ENCODE assay signal across 16 cellular contexts in the genomic region with DNA sequence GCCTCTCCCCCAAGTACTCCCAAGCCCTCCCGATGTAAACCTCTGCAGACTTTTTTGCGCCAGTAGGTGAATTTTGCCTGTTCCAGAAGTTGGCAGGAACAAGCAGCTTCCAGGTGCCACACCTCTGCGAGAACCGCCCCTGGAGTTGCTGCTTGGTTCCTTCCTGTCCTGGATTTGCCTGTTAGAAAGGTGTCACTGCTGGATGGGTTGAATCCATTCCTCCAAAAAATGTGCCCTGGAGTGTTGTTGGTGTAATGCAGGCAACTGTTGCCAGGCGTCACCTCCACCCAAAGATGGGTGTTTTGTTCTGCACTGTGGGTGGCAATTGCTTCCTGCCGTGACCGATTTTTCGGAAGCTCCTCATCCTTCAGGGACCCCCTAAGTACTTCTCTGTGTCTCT. TPM values are rescaled to one million over a fixed set of nuclear protein-coding genes. Genes with fewer than 3 reads are reported as not detected.
A peak's percentile ranks its signal among the peaks of the same experiment; 100 is the strongest.
DNase-seq lines count a peak whose midpoint lies in the region; ATAC-seq and TF ChIP-seq lines count a peak whose summit lies in the region.
"Had no signal": no experiment of that assay in that cellular context is flagged by ENCODE, and none has a peak within 500 bp of the region (broad histone marks: within the 10 kb centered on the region; RNA-seq: fewer than 3 reads in every experiment).

No MANE protein-coding gene starts in this region.

- H3K27ac ChIP-seq in PC-3 (ENCODE audit: low read length), result no peak overlapping the region
- no peak overlapping the region for H3K27ac ChIP-seq in foreskin keratinocyte
- H3K27ac ChIP-seq: esophagus muscularis mucosa, heart right ventricle, psoas muscle had no signal

- peaks cover 5% of the 10 kb centered on the region for H3K4me1 Mint-ChIP-seq in T-helper 2 cell treated with Interferon-gamma antibody and Interleukin-4, amounts not matched to agents 5 μg/mL and 100 μg/mL, for 36 hours (ENCODE audit: low read depth)
- H3K4me1 Mint-ChIP-seq in osteocyte (ENCODE audit: unreplicated experiment), result peaks cover 13% of the 10 kb centered on the region

- intact Hi-C loops in PC-3 (cut with micrococcal nuclease), result no loop called here

- no TSS peak for BruUV-seq in PC-3 (replicated peaks; lab: Mats Ljungman, UMichigan)

- no peak for TF ChIP-seq CTCF in PC-3 (conservative IDR thresholded peaks at IDR 0.05; ENCODE audit: low read depth, low read length)
- TF ChIP-seq CTCF in foreskin keratinocyte (conservative IDR thresholded peaks at IDR 0.05), result peak; percentile 28
- no peak for TF ChIP-seq CTCF in osteocyte (IDR thresholded peaks at IDR 0.05)

- H3F3A ChIP-seq in PC-3 (ENCODE audit: low read length, unreplicated experiment), result no peaks in the 10 kb centered on the region

- no peak overlapping the region for H3K4me3 ChIP-seq in PC-3 (ENCODE audit: low read length)
- H3K4me3 ChIP-seq: esophagus muscularis mucosa, heart right ventricle, psoas muscle had no signal

- no peaks in the 10 kb centered on the region for H3K9me3 Mint-ChIP-seq in T-helper 2 cell treated with Interferon-gamma antibody and Interleukin-4, amounts not matched to agents 5 μg/mL and 100 μg/mL, for 36 hours
- H3K9me3 Mint-ChIP-seq in osteocyte (ENCODE audit: unreplicated experiment), result no peaks in the 10 kb centered on the region

- POLR2A ChIA-PET in PC-3 (lab: Charles Lee; ENCODE audit: unreplicated experiment), result no interaction called here

- no peak overlapping the region for H3K4me3 Mint-ChIP-seq in T-helper 2 cell treated with Interferon-gamma antibody and Interleukin-4, amounts not matched to agents 5 μg/mL and 100 μg/mL, for 36 hours
- H3K4me3 Mint-ChIP-seq in osteocyte (ENCODE audit: unreplicated experiment), result no peak overlapping the region

- DNase-seq in T-helper 2 cell treated with Interferon-gamma antibody and Interleukin-4, amounts not matched to agents 5 μg/mL and 100 μg/mL, for 36 hours (ENCODE audit: low spot score), result no peak
- no peak for DNase-seq in T-helper 2 cell
- DNase-seq in PC-3, result peak; percentile 17
- DNase-seq in foreskin keratinocyte, result peak in 1 of 2 donors; percentile 57
- no peak for DNase-seq in osteocyte (ENCODE audit: extremely low spot score, unreplicated experiment)
- DNase-seq in inferior parietal cortex (ENCODE audit: extremely low spot score), result no peak
- DNase-seq in MV-4-11 (lab: John Stamatoyannopoulos, UW), result no peak
- DNase-seq: activated effector memory CD4-positive, alpha-beta T cell treated with Interleukin-2 at 50 U/mL for 16 hours; dermis blood vessel endothelial cell; heart right ventricle; KBM-7; NCI-H345; psoas muscle; stimulated activated naive CD4-positive, alpha-beta T cell treated with Interleukin-2 at 50 U/mL for 16 hours had no signal

- H3K4me2 ChIP-seq in PC-3 (ENCODE audit: low read length), result no peak overlapping the region

- H3K4me1 ChIP-seq in PC-3 (ENCODE audit: insufficient read depth, low read length), result peaks cover 16% of the 10 kb centered on the region; the same call in 1 of the 2 replicates
- peaks cover 7% of the 10 kb centered on the region for H3K4me1 ChIP-seq in foreskin keratinocyte

- no peaks in the 10 kb centered on the region for H3K27me3 ChIP-seq in PC-3 (ENCODE audit: low read length)
- H3K27me3 ChIP-seq in foreskin keratinocyte, result no peaks in the 10 kb centered on the region
- H3K27me3 ChIP-seq: esophagus muscularis mucosa, heart right ventricle had no signal

- H3K27me3 Mint-ChIP-seq in T-helper 2 cell treated with Interferon-gamma antibody and Interleukin-4, amounts not matched to agents 5 μg/mL and 100 μg/mL, for 36 hours (ENCODE audit: low read depth), result no peaks in the 10 kb centered on the region
- no peaks in the 10 kb centered on the region for H3K27me3 Mint-ChIP-seq in osteocyte (ENCODE audit: unreplicated experiment)

- H3K36me3 Mint-ChIP-seq in T-helper 2 cell treated with Interferon-gamma antibody and Interleukin-4, amounts not matched to agents 5 μg/mL and 100 μg/mL, for 36 hours (ENCODE audit: low read depth), result peaks cover 19% of the 10 kb centered on the region
- H3K36me3 Mint-ChIP-seq in osteocyte (ENCODE audit: unreplicated experiment), result peaks cover 31% of the 10 kb centered on the region

- H3K79me2 ChIP-seq in PC-3 (ENCODE audit: low read length), result no peaks in the 10 kb centered on the region

- no peaks in the 10 kb centered on the region for H4K20me1 ChIP-seq in PC-3 (ENCODE audit: low read length)

- peak overlapping the region; percentile 1 for H3K27ac Mint-ChIP-seq in T-helper 2 cell treated with Interferon-gamma antibody and Interleukin-4, amounts not matched to agents 5 μg/mL and 100 μg/mL, for 36 hours
- peak overlapping the region; percentile 12 for H3K27ac Mint-ChIP-seq in osteocyte (ENCODE audit: unreplicated experiment)

- no peak overlapping the region for H3K9ac ChIP-seq in PC-3 (ENCODE audit: low read length)

- H3K36me3 ChIP-seq in PC-3 (ENCODE audit: low read depth, low read length), result no peaks in the 10 kb centered on the region

- H3K9me3 ChIP-seq in PC-3 (ENCODE audit: low read length), result no peaks in the 10 kb centered on the region
- H3K9me3 ChIP-seq: esophagus muscularis mucosa, heart right ventricle, psoas muscle had no signal

- no peak overlapping the region for H2AFZ ChIP-seq in PC-3 (ENCODE audit: low read length)

- H3K9me2 ChIP-seq in PC-3 (replicated peaks; ENCODE audit: low read length), result no peaks in the 10 kb centered on the region

- 0 out of 2 replicates have a peak, but pooled peaks have one; percentile 19 for ATAC-seq in PC-3
- ATAC-seq in foreskin keratinocyte, result peak; percentile 73
- ATAC-seq in GM21390 (IDR thresholded peaks at IDR 0.05; ENCODE audit: unreplicated experiment), result no peak
- ATAC-seq: heart right ventricle, psoas muscle had no signal

- CTCF ChIA-PET in PC-3 (lab: Charles Lee), result interaction anchor here (0.7 to 1.0 kb wide), 2 partner anchors 42 to 45 kb away, joined by 3 to 4 read pairs; no protein-coding TSS in a partner anchor

RNA-seq across cellular contexts. Expression of gene PGPEP1, which starts 5.7 kb away (rescaled TPM):
- total RNA-seq in PC-3 (2014; rRNA removed) (9.6 and 11.4 TPM in 2 replicates), foreskin keratinocyte (4.5 and 6.4 TPM in 2 replicates), osteocyte (36.1 and 38.5 TPM in 2 replicates)
- polyA plus RNA-seq in foreskin keratinocyte, result 2.9 and 4.2 TPM in 2 replicates

RNA-seq across cellular contexts. Expression of gene LSM4, which starts 23.2 kb away (rescaled TPM):
- 713 and 856 TPM in 2 replicates for total RNA-seq in PC-3 (2014; rRNA removed)
- 234 and 242 TPM in 2 replicates for total RNA-seq in foreskin keratinocyte
- polyA plus RNA-seq in foreskin keratinocyte, result 365 and 374 TPM in 2 replicates
- 92.1 and 98.1 TPM in 2 replicates for total RNA-seq in osteocyte

RNA-seq across cellular contexts. Expression of gene GDF15, which starts 39.9 kb away (rescaled TPM):
- total RNA-seq in PC-3 (2014; rRNA removed) (84.3 and 105 TPM in 2 replicates), foreskin keratinocyte (0.34 and 0.67 TPM in 2 replicates), osteocyte (41.9 and 47.9 TPM in 2 replicates)
- polyA plus RNA-seq in foreskin keratinocyte, result 0.48 and 0.57 TPM in 2 replicates

RNA-seq across cellular contexts. Expression of gene LRRC25, which starts 51.3 kb away (rescaled TPM):
- not detected in 2 replicates for total RNA-seq in PC-3 (2014; rRNA removed)
- not detected in 2 replicates for total RNA-seq in foreskin keratinocyte
- polyA plus RNA-seq in foreskin keratinocyte, result not detected in 2 replicates
- total RNA-seq in osteocyte, result 0.16 TPM in 1 of 2 replicates, not detected in the other
- total RNA-seq: dermis blood vessel endothelial cell had no signal

Comparison
In these comparisons a context has a peak if more than half of its experiments do, and no peak if none do; other contexts are left out.
1. RNA of gene GDF15, which starts 39.9 kb away (total RNA-seq): 84.3 to 105 TPM in PC-3 and 41.9 to 47.9 TPM in osteocyte; 0.34 to 0.67 TPM in foreskin keratinocyte; every median in the first group is over 10 times any median in the second.